ENCODE assay signal across 8 cellular contexts in the genomic region with DNA sequence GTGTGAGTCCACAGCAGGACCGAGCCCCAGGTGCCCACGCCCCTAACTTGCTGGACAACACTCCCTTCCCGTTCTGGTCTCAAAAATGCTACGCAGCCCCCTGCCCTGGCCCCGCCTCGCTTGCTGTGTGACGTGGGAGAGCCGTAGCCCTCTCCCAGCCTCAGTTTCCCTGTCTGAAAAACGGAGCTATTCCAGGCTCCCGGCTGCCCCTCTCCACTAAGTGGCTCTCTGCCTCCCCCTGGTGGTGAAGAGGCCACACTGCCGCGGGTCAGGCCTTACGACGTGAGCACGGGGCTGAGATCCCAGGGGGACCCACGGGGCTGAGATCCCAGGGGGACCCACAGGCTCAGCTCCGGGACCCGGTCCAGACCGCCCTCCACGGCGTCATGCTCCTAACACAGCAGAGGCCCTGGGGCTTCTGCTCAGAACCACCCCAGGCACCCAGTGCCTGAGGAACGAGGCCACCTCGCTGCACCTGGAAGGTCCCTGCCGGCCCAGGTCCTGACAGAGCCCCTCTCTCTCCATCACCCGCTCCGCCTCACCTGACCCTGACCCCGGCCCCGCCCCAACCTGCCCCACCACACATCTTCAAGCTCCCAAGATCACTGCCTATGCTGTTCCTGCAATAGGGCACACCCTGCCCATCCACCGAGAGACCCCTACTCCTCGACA. TPM values are rescaled to one million over a fixed set of nuclear protein-coding genes. Genes with fewer than 3 reads are reported as not detected.
DNase-seq lines count a peak whose midpoint lies in the region; ATAC-seq and TF ChIP-seq lines count a peak whose summit lies in the region.

No MANE protein-coding gene starts in this region.

- TF ChIP-seq CTCF in HFFc6 (IDR thresholded peaks at IDR 0.05) (peak; percentile 98), Panc1 (IDR thresholded peaks at IDR 0.05) (peak; percentile 100), thoracic aorta (IDR thresholded peaks at IDR 0.05) (peak; percentile 98)

- H3K4me3 ChIP-seq in Panc1 (ENCODE audit: low read depth in 2 of 2, low read length in 2 of 2) (no peak overlapping the region), thoracic aorta (no peak overlapping the region)

- peaks cover 5% of the 10 kb centered on the region for H3K27me3 Mint-ChIP-seq in HFFc6 (ENCODE audit: insufficient read depth)
- H3K27me3 Mint-ChIP-seq in activated T-helper 1 cell treated with anti-CD3 and anti-CD28 coated beads, Interleukin-12 subunit alpha, Interleukin-12 subunit beta, Interleukin-2, Interleukin-4 antibody, amounts not matched to agents 30 ng/mL and 10 ng/mL and 1 ng/mL, durations not matched to agents 14 hours and 24 hours and 36 hours (ENCODE audit: insufficient read depth), result peaks cover 4% of the 10 kb centered on the region

- H3K36me3 Mint-ChIP-seq in HFFc6 (ENCODE audit: low read depth), result no peaks in the 10 kb centered on the region
- no peaks in the 10 kb centered on the region for H3K36me3 Mint-ChIP-seq in activated T-helper 1 cell treated with anti-CD3 and anti-CD28 coated beads, Interleukin-12 subunit alpha, Interleukin-12 subunit beta, Interleukin-2, Interleukin-4 antibody, amounts not matched to agents 30 ng/mL and 10 ng/mL and 1 ng/mL, durations not matched to agents 14 hours and 24 hours and 36 hours (ENCODE audit: low read depth)

- peak; percentile 62 for ATAC-seq in Panc1
- peak; percentile 44 for ATAC-seq in thoracic aorta (ENCODE audit: insufficient number of reproducible peaks, low FRiP score, low read depth)
- no peak for ATAC-seq in GM21515 (IDR thresholded peaks at IDR 0.05; ENCODE audit: unreplicated experiment)

- CTCF ChIA-PET in Panc1 (lab: Charles Lee), result interaction anchor here (0.7 to 1.0 kb wide), 3 partner anchors 76 to 121 kb away, joined by 3 read pairs; no protein-coding TSS in a partner anchor

- DNase-seq in COLO829 (ENCODE audit: low spot score) (peak; percentile 68), HFFc6 (peak; percentile 11), Panc1 (ENCODE audit: low read depth, low spot score) (peak; percentile 24), fibroblast of peridontal ligament (ENCODE audit: extremely low read depth) (peak; percentile 45), nucleus accumbens (lab: John Stamatoyannopoulos, UW) (peak in 40 of 56 donors; percentile 7 to 80 (median 31)), thoracic aorta (ENCODE audit: low spot score) (peak; percentile 26)
- peak; percentile 54 for DNase-seq in activated T-helper 1 cell treated with anti-CD3 and anti-CD28 coated beads, Interleukin-12 subunit alpha, Interleukin-12 subunit beta, Interleukin-2, Interleukin-4 antibody, amounts not matched to agents 30 ng/mL and 10 ng/mL and 1 ng/mL, durations not matched to agents 14 hours and 24 hours and 36 hours (ENCODE audit: low spot score)

- no TSS peak for BruUV-seq in Panc1 (replicated peaks; lab: Mats Ljungman, UMichigan)

- in situ Hi-C loops in Panc1 (cut with HindIII; ENCODE audit: low pct_unique_long_range_greater_than_20kb, low sequenced_read_pairs), result no loop called here

- H3K36me3 ChIP-seq in Panc1 (ENCODE audit: control insufficient read depth, insufficient read depth, low read length), result no peaks in the 10 kb centered on the region
- peaks cover 6% of the 10 kb centered on the region for H3K36me3 ChIP-seq in thoracic aorta

- no peak overlapping the region for H3K4me3 Mint-ChIP-seq in HFFc6
- no peak overlapping the region for H3K4me3 Mint-ChIP-seq in activated T-helper 1 cell treated with anti-CD3 and anti-CD28 coated beads, Interleukin-12 subunit alpha, Interleukin-12 subunit beta, Interleukin-2, Interleukin-4 antibody, amounts not matched to agents 30 ng/mL and 10 ng/mL and 1 ng/mL, durations not matched to agents 14 hours and 24 hours and 36 hours

- H3K27ac ChIP-seq in Panc1 (ENCODE audit: low read length), result no peak overlapping the region
- no peak overlapping the region for H3K27ac ChIP-seq in thoracic aorta

- intact Hi-C loops in Panc1 (cut with micrococcal nuclease; ENCODE audit: unreplicated experiment), result no loop called here
- intact Hi-C loops in activated T-helper 1 cell treated with anti-CD3 and anti-CD28 coated beads, Interleukin-12 subunit alpha, Interleukin-12 subunit beta, Interleukin-2, Interleukin-4 antibody, amounts not matched to agents 30 ng/mL and 10 ng/mL and 1 ng/mL, durations not matched to agents 14 hours and 24 hours and 36 hours (cut with micrococcal nuclease), result loop anchor here (1.0 to 5.0 kb wide), 4 partner anchors 16 to 240 kb away; no protein-coding TSS in a partner anchor

- H3K9me3 ChIP-seq in Panc1 (ENCODE audit: control insufficient read depth, insufficient read depth, low read depth, low read length) (no peaks in the 10 kb centered on the region), thoracic aorta (no peaks in the 10 kb centered on the region)

- H3K4me1 ChIP-seq in Panc1 (ENCODE audit: control insufficient read depth, insufficient read depth, low read length) (peaks cover 24% of the 10 kb centered on the region), thoracic aorta (ENCODE audit: control insufficient read depth in 1 of 2, low read depth in 2 of 2) (no peaks in the 10 kb centered on the region)

- 0 out of 2 replicates have a peak, but pooled peaks cover 5% of the 10 kb centered on the region for H3K4me1 Mint-ChIP-seq in HFFc6 (ENCODE audit: low read depth)
- H3K4me1 Mint-ChIP-seq in activated T-helper 1 cell treated with anti-CD3 and anti-CD28 coated beads, Interleukin-12 subunit alpha, Interleukin-12 subunit beta, Interleukin-2, Interleukin-4 antibody, amounts not matched to agents 30 ng/mL and 10 ng/mL and 1 ng/mL, durations not matched to agents 14 hours and 24 hours and 36 hours (ENCODE audit: low read depth), result peaks cover 5% of the 10 kb centered on the region

- H3K9me3 Mint-ChIP-seq in HFFc6, result no peaks in the 10 kb centered on the region
- no peaks in the 10 kb centered on the region for H3K9me3 Mint-ChIP-seq in activated T-helper 1 cell treated with anti-CD3 and anti-CD28 coated beads, Interleukin-12 subunit alpha, Interleukin-12 subunit beta, Interleukin-2, Interleukin-4 antibody, amounts not matched to agents 30 ng/mL and 10 ng/mL and 1 ng/mL, durations not matched to agents 14 hours and 24 hours and 36 hours

- no peak overlapping the region; the same call in 1 of the 2 replicates for H3K27ac Mint-ChIP-seq in HFFc6
- H3K27ac Mint-ChIP-seq in activated T-helper 1 cell treated with anti-CD3 and anti-CD28 coated beads, Interleukin-12 subunit alpha, Interleukin-12 subunit beta, Interleukin-2, Interleukin-4 antibody, amounts not matched to agents 30 ng/mL and 10 ng/mL and 1 ng/mL, durations not matched to agents 14 hours and 24 hours and 36 hours, result no peak overlapping the region

- no peaks in the 10 kb centered on the region for H3K27me3 ChIP-seq in Panc1 (ENCODE audit: control insufficient read depth, insufficient read depth, low read length)
- H3K27me3 ChIP-seq in thoracic aorta (replicated peaks; ENCODE audit: insufficient read depth), result no peaks in the 10 kb centered on the region

- POLR2A ChIA-PET in Panc1 (lab: Charles Lee), result no interaction called here

RNA-seq across cellular contexts. Expression of gene MICALL2, which starts 26.7 kb away (rescaled TPM):
- 10 to 100 TPM; 12.1 to 24.4 (median 21.0) TPM for total RNA-seq in HFFc6 (2021; fragmentation: NEBNext Ultra II Directional; extraction: Animal tissue kit (Norgen Biotek cat#: 25700))
- total RNA-seq in Panc1 (2021; ENCODE audit: unreplicated experiment) (144 TPM), thoracic aorta (10 to 100 TPM; 71.7 to 80.0 TPM)
- polyA plus RNA-seq in Panc1 (2012; ENCODE audit: insufficient read length), result 127 TPM
- 1.9 and 2.2 TPM in 2 replicates for total RNA-seq in activated T-helper 1 cell treated with anti-CD3 and anti-CD28 coated beads, Interleukin-12 subunit alpha, Interleukin-12 subunit beta, Interleukin-2, Interleukin-4 antibody, amounts not matched to agents 30 ng/mL and 10 ng/mL and 1 ng/mL, durations not matched to agents 14 hours and 24 hours and 36 hours

Comparison
In these comparisons a context has a peak if more than half of its experiments do, and no peak if none do; other contexts are left out.
1. DNase-seq: peak in every context shown above with its lines; median percentile 68 in COLO829; 54 in activated T-helper 1 cell treated with anti-CD3 and anti-CD28 coated beads, Interleukin-12 subunit alpha, Interleukin-12 subunit beta, Interleukin-2, Interleukin-4 antibody, amounts not matched to agents 30 ng/mL and 10 ng/mL and 1 ng/mL, durations not matched to agents 14 hours and 24 hours and 36 hours; 45 in fibroblast of peridontal ligament; 31 in nucleus accumbens; 26 in thoracic aorta; 24 in Panc1; 11 in HFFc6.